Comparison of ENCODE assay signal across 23 cellular contexts in genomic region chr14:95045255-95045701, GRCh38.
A peak's percentile ranks its signal among the peaks of the same experiment; 100 is the strongest.
DNase-seq lines count a peak whose midpoint lies in the region; ATAC-seq and TF ChIP-seq lines count a peak whose summit lies in the region.
"Had no signal": no experiment of that assay in that cellular context is flagged by ENCODE, and none has a peak within 500 bp of the region (broad histone marks: within the 10 kb centered on the region; RNA-seq: fewer than 3 reads in every experiment).

No MANE protein-coding gene starts in this region.

- H3K36me3 Mint-ChIP-seq in activated CD8-positive, alpha-beta memory T cell treated with anti-CD3 and anti-CD28 coated beads, Interleukin-2, amount 10 ng/mL, durations not matched to agents 7 days and 5 days = no peaks in the 10 kb centered on the region
- no peaks in the 10 kb centered on the region for H3K36me3 Mint-ChIP-seq in natural killer cell
- H3K36me3 Mint-ChIP-seq: activated naive CD4-positive, alpha-beta T cell treated with anti-CD3 and anti-CD28 coated beads, Interleukin-2, amount 50 U/mL, for 24 hours had no signal

- ATAC-seq in activated CD8-positive, alpha-beta memory T cell treated with anti-CD3 and anti-CD28 coated beads, Interleukin-2, amount 10 ng/mL, durations not matched to agents 7 days and 5 days = no peak
- no peak for ATAC-seq in natural killer cell
- ATAC-seq in HG03342 (IDR thresholded peaks at IDR 0.05; ENCODE audit: unreplicated experiment) = no peak
- ATAC-seq: right lobe of liver had no signal

- CTCF ChIA-PET in activated CD8-positive, alpha-beta memory T cell treated with anti-CD3 and anti-CD28 coated beads, Interleukin-2, amount 10 ng/mL, durations not matched to agents 7 days and 5 days (lab: Charles Lee) = no interaction called here

- H3K4me3 Mint-ChIP-seq in activated CD8-positive, alpha-beta memory T cell treated with anti-CD3 and anti-CD28 coated beads, Interleukin-2, amount 10 ng/mL, durations not matched to agents 7 days and 5 days = no peak overlapping the region
- no peak overlapping the region for H3K4me3 Mint-ChIP-seq in natural killer cell
- H3K4me3 Mint-ChIP-seq: activated B cell treated with CpG ODN at 0.5 μM for 24 hours; activated CD4-positive, alpha-beta T cell treated with anti-CD3 and anti-CD28 coated beads, Interleukin-2, amount 10 ng/mL, durations not matched to agents 7 days and 5 days; activated naive CD4-positive, alpha-beta T cell treated with anti-CD3 and anti-CD28 coated beads, Interleukin-2, amount 50 U/mL, for 24 hours; activated T-helper 1 cell treated with anti-CD3 and anti-CD28 coated beads, Interleukin-12 subunit alpha, Interleukin-12 subunit beta, Interleukin-2, Interleukin-4 antibody, amounts not matched to agents 30 ng/mL and 10 ng/mL and 1 ng/mL, durations not matched to agents 14 hours and 24 hours and 36 hours had no signal

- H3K4me3 ChIP-seq in Peyer's patch (no peak overlapping the region), spleen (no peak overlapping the region)
- H3K4me3 ChIP-seq: right lobe of liver, SK-N-MC, upper lobe of left lung had no signal

- TF ChIP-seq CTCF in Peyer's patch (IDR thresholded peaks at IDR 0.05) (no peak), natural killer cell (IDR thresholded peaks at IDR 0.05) (no peak), spleen (IDR thresholded peaks at IDR 0.05 in 8 of 11, conservative IDR thresholded peaks at IDR 0.05 in 3 of 11) (no peak)

- H3K4me1 Mint-ChIP-seq in activated CD8-positive, alpha-beta memory T cell treated with anti-CD3 and anti-CD28 coated beads, Interleukin-2, amount 10 ng/mL, durations not matched to agents 7 days and 5 days = no peaks in the 10 kb centered on the region
- no peaks in the 10 kb centered on the region for H3K4me1 Mint-ChIP-seq in natural killer cell
- H3K4me1 Mint-ChIP-seq: activated B cell treated with CpG ODN at 0.5 μM for 24 hours; activated CD4-positive, alpha-beta T cell treated with anti-CD3 and anti-CD28 coated beads, Interleukin-2, amount 10 ng/mL, durations not matched to agents 7 days and 5 days; activated naive CD4-positive, alpha-beta T cell treated with anti-CD3 and anti-CD28 coated beads, Interleukin-2, amount 50 U/mL, for 24 hours had no signal

- no peaks in the 10 kb centered on the region for H3K9me3 Mint-ChIP-seq in activated CD8-positive, alpha-beta memory T cell treated with anti-CD3 and anti-CD28 coated beads, Interleukin-2, amount 10 ng/mL, durations not matched to agents 7 days and 5 days (ENCODE audit: low read depth)
- no peaks in the 10 kb centered on the region for H3K9me3 Mint-ChIP-seq in natural killer cell
- H3K9me3 Mint-ChIP-seq: activated B cell treated with CpG ODN at 0.5 μM for 24 hours; activated CD4-positive, alpha-beta T cell treated with anti-CD3 and anti-CD28 coated beads, Interleukin-2, amount 10 ng/mL, durations not matched to agents 7 days and 5 days; activated naive CD4-positive, alpha-beta T cell treated with anti-CD3 and anti-CD28 coated beads, Interleukin-2, amount 50 U/mL, for 24 hours; activated T-helper 1 cell treated with anti-CD3 and anti-CD28 coated beads, Interleukin-12 subunit alpha, Interleukin-12 subunit beta, Interleukin-2, Interleukin-4 antibody, amounts not matched to agents 30 ng/mL and 10 ng/mL and 1 ng/mL, durations not matched to agents 14 hours and 24 hours and 36 hours had no signal

- no peak overlapping the region for H3K27ac Mint-ChIP-seq in activated CD8-positive, alpha-beta memory T cell treated with anti-CD3 and anti-CD28 coated beads, Interleukin-2, amount 10 ng/mL, durations not matched to agents 7 days and 5 days
- no peak overlapping the region for H3K27ac Mint-ChIP-seq in natural killer cell
- H3K27ac Mint-ChIP-seq: activated B cell treated with CpG ODN at 0.5 μM for 24 hours; activated CD4-positive, alpha-beta T cell treated with anti-CD3 and anti-CD28 coated beads, Interleukin-2, amount 10 ng/mL, durations not matched to agents 7 days and 5 days; activated naive CD4-positive, alpha-beta T cell treated with anti-CD3 and anti-CD28 coated beads, Interleukin-2, amount 50 U/mL, for 24 hours; activated T-helper 1 cell treated with anti-CD3 and anti-CD28 coated beads, Interleukin-12 subunit alpha, Interleukin-12 subunit beta, Interleukin-2, Interleukin-4 antibody, amounts not matched to agents 30 ng/mL and 10 ng/mL and 1 ng/mL, durations not matched to agents 14 hours and 24 hours and 36 hours had no signal

- H3K4me1 ChIP-seq in Peyer's patch (no peaks in the 10 kb centered on the region), spleen (no peaks in the 10 kb centered on the region)
- H3K4me1 ChIP-seq: right lobe of liver, upper lobe of left lung had no signal

- H3K27ac ChIP-seq in Peyer's patch (no peak overlapping the region), spleen (no peak overlapping the region)
- H3K27ac ChIP-seq: brain microvascular endothelial cell, right lobe of liver, SK-N-MC, upper lobe of left lung had no signal

- H3K27me3 Mint-ChIP-seq in activated CD8-positive, alpha-beta memory T cell treated with anti-CD3 and anti-CD28 coated beads, Interleukin-2, amount 10 ng/mL, durations not matched to agents 7 days and 5 days = peaks cover 12% of the 10 kb centered on the region
- H3K27me3 Mint-ChIP-seq in natural killer cell (ENCODE audit: low read depth in 2 of 2) = peaks cover 17 to 34% of the 10 kb centered on the region in 2 donors

- 64 to 86% (median 75%) methylated on average over 11 of the region's 11 CpGs for WGBS in spleen, 5 donors

- peak; percentile 18 for DNase-seq in activated CD8-positive, alpha-beta memory T cell treated with anti-CD3 and anti-CD28 coated beads, Interleukin-2, amount 10 ng/mL, durations not matched to agents 7 days and 5 days
- no peak for DNase-seq in activated CD8-positive, alpha-beta memory T cell treated with anti-CD3 and anti-CD28 coated beads for 24 hours
- peak in 2 of 3 donors; percentile 9 to 16 for DNase-seq in Peyer's patch
- peak; percentile 1 for DNase-seq in natural killer cell
- DNase-seq in spleen = peak; percentile 47
- DNase-seq in dermis blood vessel endothelial cell = no peak
- no peak for DNase-seq in 8988T
- DNase-seq: activated B cell treated with CpG ODN at 0.5 μM for 24 hours; activated CD4-positive, alpha-beta T cell treated with anti-CD3 and anti-CD28 coated beads, Interleukin-2, amount 10 ng/mL, durations not matched to agents 7 days and 5 days; amygdala; brain microvascular endothelial cell; Calu3; GF-D8; hippocampal formation; NCI-H1694; NCI-H446 treated with DMSO at 0.1 percent for 48 hours; stimulated activated CD4-positive, alpha-beta T cell treated with anti-CD3 and anti-CD28 coated beads, Interleukin-4, amount 100 ng/mL, for 24 hours had no signal

- TF ChIP-seq POLR2A in Peyer's patch (IDR thresholded peaks at IDR 0.05) (no peak), spleen (IDR thresholded peaks at IDR 0.05) (no peak)

- no peaks in the 10 kb centered on the region for H3K27me3 ChIP-seq in Peyer's patch
- peaks cover 0 to 56% (median 0%) of the 10 kb centered on the region in 7 donors for H3K27me3 ChIP-seq in spleen (replicated peaks in 1 of 7)
- H3K27me3 ChIP-seq: brain microvascular endothelial cell, right lobe of liver, upper lobe of left lung had no signal

- no peaks in the 10 kb centered on the region for H3K9me3 ChIP-seq in Peyer's patch
- H3K9me3 ChIP-seq in spleen = no peaks in the 10 kb centered on the region
- H3K9me3 ChIP-seq: right lobe of liver, upper lobe of left lung had no signal

- H3K36me3 ChIP-seq in Peyer's patch (no peaks in the 10 kb centered on the region), spleen (no peaks in the 10 kb centered on the region)
- H3K36me3 ChIP-seq: brain microvascular endothelial cell, right lobe of liver, upper lobe of left lung had no signal

- intact Hi-C loops in natural killer cell (cut with micrococcal nuclease) (no loop called here), spleen (cut with DNase I; ENCODE audit: low total_unique reads) (no loop called here)

Comparison
In these comparisons a context has a peak if more than half of its experiments do, and no peak if none do; other contexts are left out.
1. DNase-seq: peak in activated CD8-positive, alpha-beta memory T cell treated with anti-CD3 and anti-CD28 coated beads, Interleukin-2, amount 10 ng/mL, durations not matched to agents 7 days and 5 days (single experiment), Peyer's patch (2 of 3), natural killer cell (single experiment) and spleen (single experiment); none in activated CD8-positive, alpha-beta memory T cell treated with anti-CD3 and anti-CD28 coated beads for 24 hours (single experiment), dermis blood vessel endothelial cell (single experiment) and 8988T (single experiment).